8 cellular contexts compared by ENCODE assay signal in the genomic region with DNA sequence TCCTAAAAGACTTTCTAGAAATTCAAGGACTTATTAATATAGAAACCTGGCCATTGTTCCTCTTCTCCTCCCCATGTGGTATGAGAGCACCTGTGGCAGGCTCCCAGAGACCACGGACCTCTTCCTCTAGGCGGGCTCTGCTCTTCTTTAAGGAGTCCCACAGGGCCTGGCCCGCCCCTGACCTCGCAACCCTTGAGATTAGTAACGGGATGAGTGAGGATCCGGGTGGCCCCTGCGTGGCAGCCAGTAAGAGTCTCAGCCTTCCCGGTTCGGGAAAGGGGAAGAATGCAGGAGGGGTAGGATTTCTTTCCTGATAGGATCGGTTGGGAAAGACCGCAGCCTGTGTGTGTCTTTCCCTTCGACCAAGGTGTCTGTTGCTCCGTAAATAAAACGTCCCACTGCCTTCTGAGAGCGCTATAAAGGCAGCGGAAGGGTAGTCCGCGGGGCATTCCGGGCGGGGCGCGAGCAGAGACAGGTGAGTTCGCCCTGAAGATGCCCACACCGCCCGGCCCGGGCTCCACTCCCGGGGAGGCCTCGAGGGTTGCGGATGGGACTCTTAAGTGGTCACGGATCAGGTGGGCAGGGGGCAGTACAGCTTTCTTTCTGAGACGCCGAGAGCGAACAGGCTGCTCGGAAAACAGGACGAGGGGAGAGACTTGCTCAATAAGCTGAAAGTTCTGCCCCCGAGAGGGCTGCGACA. TPM values are rescaled to one million over a fixed set of nuclear protein-coding genes. Genes with fewer than 3 reads are reported as not detected.
DNase-seq lines count a peak whose midpoint lies in the region; ATAC-seq, FAIRE-seq and TF ChIP-seq lines count a peak whose summit lies in the region.

Gene SLC26A4 (plus strand): TSS at position 448 of the 700 bp plus-strand sequence. CDS start 814 bp downstream, outside the sequence.

- FAIRE-seq in H1 (lab: Jason Lieb, UNC), result no peak

- no peak within 1 kb of the TSS for H3K14ac ChIP-seq in H1 (ENCODE audit: insufficient read length)

- no peak within 1 kb of the TSS for H4K91ac ChIP-seq in H1 (replicated peaks; ENCODE audit: insufficient read length, low read length)

- H3K27me3 ChIP-seq in H7 (ENCODE audit: control insufficient read depth, insufficient read depth, low read length), result peaks cover 55% of the 10 kb centered on the region
- H3K27me3 ChIP-seq in H1 (replicated peaks in 1 of 4; ENCODE audit: control insufficient read depth in 3 of 4, extremely low read depth in 1 of 4, insufficient read depth in 3 of 4, low read length in 3 of 4), result peaks cover 25 to 57% (median 49%) of the 10 kb centered on the region in 4 experiments
- no peaks in the 10 kb centered on the region for H3K27me3 ChIP-seq in aorta (ENCODE audit: control insufficient read depth in 1 of 2, insufficient read depth in 2 of 2, low read length in 1 of 2)

- WGBS in H1 (ENCODE audit: extremely low coverage in 1 of 2, insufficient coverage in 1 of 2, insufficient read length in 1 of 2, insufficient replicate concordance in 2 of 2, low coverage in 1 of 2, low lambda C conversion rate in 2 of 2, missing lambda C conversion rate in 1 of 2), 2 experiments, result 1% methylated on average over 33 of the region's 37 CpGs; no CpG with 5 or more reads in 1 of the 2 experiments
- WGBS in aorta, 2 donors, result 14 to 15% methylated on average over 36 to 37 of the region's 37 CpGs

- H2BK12ac ChIP-seq in H1 (ENCODE audit: low read depth, low read length), result no peak within 1 kb of the TSS

- no peak within 1 kb of the TSS for H3K4ac ChIP-seq in H1 (replicated peaks; ENCODE audit: insufficient read length, low read depth, low read length)

- TF ChIP-seq POLR2A in H1 (IDR thresholded peaks at IDR 0.05; ENCODE audit: control extremely low read depth in 1 of 2, low read depth in 2 of 2, low read length in 2 of 2), result no peak

- no peak within 1 kb of the TSS for H2BK120ac ChIP-seq in H1 (replicated peaks; ENCODE audit: low read depth, low read length)

- H3K4me1 ChIP-seq in H1 (replicated peaks in 1 of 4; ENCODE audit: control insufficient read depth in 3 of 4, insufficient read depth in 4 of 4, low read length in 3 of 4), result peaks cover 0 to 2% (median 0%) of the 10 kb centered on the region in 4 experiments; a peak in 3 of 7 replicates
- H3K4me1 ChIP-seq in aorta (ENCODE audit: control insufficient read depth in 1 of 2, insufficient read depth in 2 of 2, low read length in 2 of 2), result no peaks in the 10 kb centered on the region

- H3K27me3 Mint-ChIP-seq in naive thymus-derived CD8-positive, alpha-beta T cell, result peaks cover 27 to 51% (median 48%) of the 10 kb centered on the region in 5 donors

- H3K9ac ChIP-seq in H1 (replicated peaks in 1 of 4; ENCODE audit: extremely low read depth in 1 of 4, low read depth in 3 of 4, low read length in 3 of 4), result no peak within 1 kb of the TSS

- H4K20me1 ChIP-seq in H1 (replicated peaks in 1 of 2; ENCODE audit: control insufficient read depth in 1 of 2, insufficient read depth in 2 of 2, low read length in 2 of 2), result peaks cover 1 to 2% of the 10 kb centered on the region in 2 experiments

- CTCF ChIA-PET in H1 (lab: Charles Lee; ENCODE audit: partially characterized antibody), result interaction anchor here (0.6 to 2.3 kb wide), 10 partner anchors 15 to 85 kb away, joined by 3 to 8 read pairs (median 4); partner anchors contain the start of gene BCAP29

- H3K18ac ChIP-seq in H1 (ENCODE audit: extremely low read depth, low read length), result no peak within 1 kb of the TSS

- H3K4me1 Mint-ChIP-seq in naive thymus-derived CD8-positive, alpha-beta T cell, result peaks cover 8 to 28% (median 19%) of the 10 kb centered on the region in 4 donors

- no peaks in the 10 kb centered on the region for H3K9me3 ChIP-seq in H1 (ENCODE audit: insufficient read depth in 2 of 2, low read depth in 1 of 2, low read length in 1 of 2)
- no peaks in the 10 kb centered on the region for H3K9me3 ChIP-seq in aorta (ENCODE audit: control insufficient read depth, low read length)

- no peaks in the 10 kb centered on the region for H3K79me1 ChIP-seq in H1 (ENCODE audit: low read depth, low read length)

- TF ChIP-seq CTCF in VCaP (conservative IDR thresholded peaks at IDR 0.05), result no peak
- no peak for TF ChIP-seq CTCF in H1 (IDR thresholded peaks at IDR 0.05; ENCODE audit: control extremely low read depth in 1 of 3, insufficient read depth in 1 of 3, low read depth in 1 of 3, low read length in 3 of 3)

- no peak within 1 kb of the TSS for H2BK20ac ChIP-seq in H1 (ENCODE audit: low read length)

- POLR2A ChIA-PET in H1 (lab: Charles Lee; ENCODE audit: partially characterized antibody), result interaction anchor here (0.9 to 1.1 kb wide), 2 partner anchors 96 to 217 kb away, joined by 3 read pairs; partner anchors contain the start of genes COG5 and DUS4L
- POLR2A ChIA-PET in naive thymus-derived CD8-positive, alpha-beta T cell (lab: Charles Lee), result no interaction called here

- H3K27ac ChIP-seq in VCaP (peak within 1 kb of the TSS; percentile 55), H1 (ENCODE audit: low read depth, low read length) (no peak within 1 kb of the TSS), aorta (ENCODE audit: low read depth in 1 of 2, low read length in 2 of 2) (no peak within 1 kb of the TSS)

- no peak within 1 kb of the TSS for H2AK5ac ChIP-seq in H1 (ENCODE audit: low read depth, low read length)

- H2BK5ac ChIP-seq in H1 (ENCODE audit: low read depth, low read length), result no peak within 1 kb of the TSS

- no peak within 1 kb of the TSS for H3K23ac ChIP-seq in H1 (ENCODE audit: insufficient read length)

- TF ChIP-seq EP300 in H1 (IDR thresholded peaks at IDR 0.05; ENCODE audit: borderline replicate concordance in 1 of 2, low read depth in 2 of 2, low read length in 2 of 2), result no peak

- no peak for TF ChIP-seq RAD21 in H1 (IDR thresholded peaks at IDR 0.05 in 1 of 2, conservative IDR thresholded peaks at IDR 0.05 in 1 of 2; ENCODE audit: low read depth in 2 of 2, low read length in 2 of 2)

- intact Hi-C loops in aorta (cut with DNase I), result no loop called here

- no peak within 1 kb of the TSS for H2AFZ ChIP-seq in H1 (ENCODE audit: low read length)

- H3K36me3 ChIP-seq in H7 (replicated peaks; ENCODE audit: control insufficient read depth, insufficient read depth, low read length), result no peaks in the 10 kb centered on the region
- H3K36me3 ChIP-seq in H1 (ENCODE audit: control insufficient read depth in 2 of 4, insufficient read depth in 4 of 4, low read length in 3 of 4), result no peaks in the 10 kb centered on the region
- H3K36me3 ChIP-seq in aorta (ENCODE audit: control insufficient read depth in 1 of 2, insufficient read depth in 2 of 2, low read length in 1 of 2), result no peaks in the 10 kb centered on the region

- H3K9me3 Mint-ChIP-seq in naive thymus-derived CD8-positive, alpha-beta T cell, result no peaks in the 10 kb centered on the region

- H3K4me3 ChIP-seq in H7 (ENCODE audit: insufficient read depth, low read depth, low read length) (peak within 1 kb of the TSS; percentile 42), H1 (ENCODE audit: extremely low read depth in 1 of 4, insufficient read depth in 2 of 4, low read depth in 3 of 4, low read length in 4 of 4) (peak within 1 kb of the TSS; percentile 43 to 62 (median 53)), aorta (ENCODE audit: low read length in 2 of 2) (peak within 1 kb of the TSS; percentile 7 to 31)

- H3K56ac ChIP-seq in H1 (replicated peaks; ENCODE audit: insufficient read length, low read depth, low read length), result no peak within 1 kb of the TSS

- peak within 1 kb of the TSS; percentile 93 to 95 for H3K4me2 ChIP-seq in H1 (ENCODE audit: insufficient read depth in 1 of 2, low read depth in 2 of 2, low read length in 2 of 2)

- H4K8ac ChIP-seq in H1 (ENCODE audit: extremely low read depth, insufficient read depth, low read length), result peak within 1 kb of the TSS; percentile 57; the same call in 1 of the 2 replicates

- no peak within 1 kb of the TSS for H3K27ac Mint-ChIP-seq in naive thymus-derived CD8-positive, alpha-beta T cell

- H3K4me3 Mint-ChIP-seq in naive thymus-derived CD8-positive, alpha-beta T cell, result peak within 1 kb of the TSS; percentile 77 to 90 (median 82)

- no peak within 1 kb of the TSS for H4K5ac ChIP-seq in H1 (ENCODE audit: insufficient read length, low read depth, low read length)

- peaks cover 0 to 2% (median 0%) of the 10 kb centered on the region in 3 donors for H3K36me3 Mint-ChIP-seq in naive thymus-derived CD8-positive, alpha-beta T cell

- no peaks in the 10 kb centered on the region for H3K79me2 ChIP-seq in H1 (ENCODE audit: control insufficient read depth in 1 of 2, insufficient read depth in 2 of 2, low read length in 2 of 2)

- H3K23me2 ChIP-seq in H1 (ENCODE audit: low read depth, low read length), result peaks cover 15% of the 10 kb centered on the region; the same call in 1 of the 2 replicates

- no peak within 1 kb of the TSS for H2BK15ac ChIP-seq in H1 (ENCODE audit: low read length)

- ATAC-seq in naive thymus-derived CD8-positive, alpha-beta T cell, result peak in 1 of 2 donors; percentile 21
- ATAC-seq in aorta (ENCODE audit: low FRiP score) (peak; percentile 51), HG03045 (IDR thresholded peaks at IDR 0.05; ENCODE audit: unreplicated experiment) (no peak)

- DNase-seq in COLO668 (lab: John Stamatoyannopoulos, UW; ENCODE audit: unreplicated experiment), result peak; percentile 28
- peak; percentile 52 for DNase-seq in H7
- DNase-seq in H1 (ENCODE audit: low read depth in 1 of 2, low spot score in 2 of 2), result peak in 1 of 2 experiments; percentile 76
- no peak for DNase-seq in naive thymus-derived CD8-positive, alpha-beta T cell
- peak in 1 of 2 donors; percentile 74 for DNase-seq in aorta
- DNase-seq in SIG-M5 treated with dmso at 0.1 percent for 504 hours (lab: John Stamatoyannopoulos, UW; ENCODE audit: unreplicated experiment), result no peak

TF ChIP-seq in H1, 55 proteins besides CTCF, POLR2A, EP300 and RAD21 (continues in another document):
- TF ChIP-seq BRCA1 (IDR thresholded peaks at IDR 0.05; ENCODE audit: low read depth, low read length) (no peak), SP1 (IDR thresholded peaks at IDR 0.05; ENCODE audit: low read depth, low read length) (no peak), KDM4A (IDR thresholded peaks at IDR 0.05; ENCODE audit: low read depth, low read length, severe bottlenecking) (no peak)

RNA-seq across cellular contexts. Expression of gene SLC26A4, which starts in this region (rescaled TPM):
- 0.04 TPM in 1 of 2 replicates, not detected in the other for total RNA-seq in H7 (2014; rRNA removed; shearing (Covaris generic))
- total RNA-seq in H1 (2021; fragmentation: NEBNext Ultra II Directional; extraction: Animal tissue kit (Norgen Biotek cat#: 25700)), result 0.35 TPM in 1 of 2 replicates, not detected in the other
- polyA plus RNA-seq in H1 (2011; rRNA removed) (0.11 TPM in 1 of 2 replicates, not detected in the other), aorta (1 to 10 TPM; 1.4 to 2.9 TPM)
- not detected for polyA plus RNA-seq in H1 (2011; cell fraction: cytosol; rRNA removed)
- polyA plus RNA-seq in H1 (2011; cell fraction: nucleus; rRNA removed), result not detected
- 0.03 TPM in 1 of 4 replicates, not detected in the others for polyA plus RNA-seq in H1 (2012, experiment 1 of 2)
- not detected for polyA plus RNA-seq in H1 (2012, experiment 2 of 2)
- 0.04 TPM for polyA plus RNA-seq in H1 (2013, experiment 1 of 2)
- polyA plus RNA-seq in H1 (2013, experiment 2 of 2), result 0.13 TPM
- polyA minus RNA-seq in H1 (2011; rRNA and poly(A)+ RNA removed), result 0.20 and 0.44 TPM in 2 replicates
- polyA minus RNA-seq in H1 (2011; cell fraction: cytosol; rRNA and poly(A)+ RNA removed), result not detected
- 0.10 TPM for polyA minus RNA-seq in H1 (2011; cell fraction: nucleus; rRNA and poly(A)+ RNA removed)
- total RNA-seq in naive thymus-derived CD8-positive, alpha-beta T cell, result under 1 TPM in 1 of 2 experiments, not detected in 1; 0.08 TPM
- polyA plus RNA-seq in naive thymus-derived CD8-positive, alpha-beta T cell, result under 1 TPM in 1 of 3 donors, not detected in 2; 0.08 TPM
- total RNA-seq in aorta, result 1 to 10 TPM; 2.3 to 3.5 TPM

Comparison
In these comparisons a context has a peak if more than half of its experiments do, and no peak if none do; other contexts are left out.
1. Peak in DNase-seq and H3K4me3 ChIP-seq in H7; RNA of the gene not detected or under 1 TPM.